ENCODE assay signal across 1 cellular context in genomic region chr9:126524353-126525077, GRCh38.
TF ChIP-seq lines count a peak whose summit lies in the region.

No MANE protein-coding gene starts in this region.

TF ChIP-seq in SK-N-SH, 30 proteins besides CTCF, POLR2A, EP300 and RAD21 (continued from another document):
- no peak for TF ChIP-seq MAX (IDR thresholded peaks at IDR 0.05; ENCODE audit: low read depth)
